Comparison of ENCODE assay signal across 10 cellular contexts in genomic region chr15:28960979-28961378, GRCh38.
A peak's percentile ranks its signal among the peaks of the same experiment; 100 is the strongest.
DNase-seq lines count a peak whose midpoint lies in the region; ATAC-seq and TF ChIP-seq lines count a peak whose summit lies in the region.
"Had no signal": no experiment of that assay in that cellular context is flagged by ENCODE, and none has a peak within 500 bp of the region (broad histone marks: within the 10 kb centered on the region; RNA-seq: fewer than 3 reads in every experiment).

No MANE protein-coding gene starts in this region.

- 89% methylated on average over 9 of the region's 9 CpGs for WGBS in prostate gland

- TF ChIP-seq POLR2A in prostate gland (IDR thresholded peaks at IDR 0.05) = no peak

- H3K27me3 Mint-ChIP-seq in activated T-cell treated with anti-CD3 and anti-CD28 coated beads, Interleukin-2, amount 50 U/mL, for 24 hours = no peaks in the 10 kb centered on the region
- no peaks in the 10 kb centered on the region for H3K27me3 Mint-ChIP-seq in activated T-cell treated with anti-CD3 and anti-CD28 coated beads, Interleukin-2, amount 50 U/mL, for 4 hours (ENCODE audit: low read depth)

- H3K36me3 ChIP-seq in prostate gland = no peaks in the 10 kb centered on the region
- H3K36me3 ChIP-seq: esophagus squamous epithelium had no signal

- H3K4me3 ChIP-seq in epithelial cell of esophagus (ENCODE audit: low read length) (no peak overlapping the region), prostate gland (no peak overlapping the region)
- H3K4me3 ChIP-seq: esophagus squamous epithelium had no signal

- H3K27ac ChIP-seq in prostate gland = no peak overlapping the region
- H3K27ac ChIP-seq: esophagus squamous epithelium had no signal

- POLR2A ChIA-PET in HEK293T (lab: Yijun Ruan, JAX) = no interaction called here

- H3K9me3 ChIP-seq in prostate gland = no peaks in the 10 kb centered on the region
- H3K9me3 ChIP-seq: esophagus squamous epithelium had no signal

- intact Hi-C loops in prostate gland (cut with DNase I) = no loop called here

- H3K4me1 ChIP-seq in prostate gland (replicated peaks) = no peaks in the 10 kb centered on the region
- H3K4me1 ChIP-seq: esophagus squamous epithelium had no signal

- H3K27me3 ChIP-seq in prostate gland (replicated peaks; ENCODE audit: insufficient read depth) = no peaks in the 10 kb centered on the region
- H3K27me3 ChIP-seq: esophagus squamous epithelium had no signal

- peaks cover 4% of the 10 kb centered on the region for H3K36me3 Mint-ChIP-seq in activated T-cell treated with anti-CD3 and anti-CD28 coated beads, Interleukin-2, amount 50 U/mL, for 24 hours (ENCODE audit: low read depth)
- H3K36me3 Mint-ChIP-seq in activated T-cell treated with anti-CD3 and anti-CD28 coated beads, Interleukin-2, amount 50 U/mL, for 4 hours (ENCODE audit: insufficient read depth) = peaks cover 3% of the 10 kb centered on the region

- CTCF ChIA-PET in HEK293T (lab: Yijun Ruan, JAX) = no interaction called here

- H3K4me1 Mint-ChIP-seq in activated T-cell treated with anti-CD3 and anti-CD28 coated beads, Interleukin-2, amount 50 U/mL, for 24 hours (ENCODE audit: low read depth) = peaks cover 54% of the 10 kb centered on the region
- peaks cover 28% of the 10 kb centered on the region for H3K4me1 Mint-ChIP-seq in activated T-cell treated with anti-CD3 and anti-CD28 coated beads, Interleukin-2, amount 50 U/mL, for 4 hours (ENCODE audit: low read depth)

- ATAC-seq in activated T-cell treated with anti-CD3 and anti-CD28 coated beads, Interleukin-2, amount 50 U/mL, for 4 hours = no peak

- DNase-seq in activated T-cell treated with anti-CD3 and anti-CD28 coated beads, Interleukin-2, amount 50 U/mL, for 24 hours = no peak
- DNase-seq in activated T-cell treated with anti-CD3 and anti-CD28 coated beads, Interleukin-2, amount 50 U/mL, for 4 hours = no peak
- DNase-seq in RKO (ENCODE audit: low spot score) = peak; percentile 52
- DNase-seq in epithelial cell of esophagus (ENCODE audit: low read depth) = peak; percentile 88
- peak; percentile 53 for DNase-seq in pulmonary artery endothelial cell (ENCODE audit: low read depth, low spot score)
- no peak for DNase-seq in NCI-H2107 treated with DMSO at 0.1 percent for 48 hours (lab: John Stamatoyannopoulos, UW; ENCODE audit: unreplicated experiment)
- no peak for DNase-seq in HEK293T (ENCODE audit: extremely low spot score)
- no peak for DNase-seq in prostate gland (ENCODE audit: low spot score)
- DNase-seq: esophagus squamous epithelium, substantia nigra had no signal

- no peak overlapping the region for H3K4me3 Mint-ChIP-seq in activated T-cell treated with anti-CD3 and anti-CD28 coated beads, Interleukin-2, amount 50 U/mL, for 24 hours
- H3K4me3 Mint-ChIP-seq in activated T-cell treated with anti-CD3 and anti-CD28 coated beads, Interleukin-2, amount 50 U/mL, for 4 hours = no peak overlapping the region

- no peaks in the 10 kb centered on the region for H3K9me3 Mint-ChIP-seq in activated T-cell treated with anti-CD3 and anti-CD28 coated beads, Interleukin-2, amount 50 U/mL, for 24 hours
- no peaks in the 10 kb centered on the region for H3K9me3 Mint-ChIP-seq in activated T-cell treated with anti-CD3 and anti-CD28 coated beads, Interleukin-2, amount 50 U/mL, for 4 hours

- TF ChIP-seq CTCF in epithelial cell of esophagus (IDR thresholded peaks at IDR 0.05; ENCODE audit: insufficient read depth, low read depth, low read length, missing control alignments) = no peak
- no peak for TF ChIP-seq CTCF in prostate gland (IDR thresholded peaks at IDR 0.05)

- H3K27ac Mint-ChIP-seq in activated T-cell treated with anti-CD3 and anti-CD28 coated beads, Interleukin-2, amount 50 U/mL, for 24 hours = peak overlapping the region; percentile 9

TF ChIP-seq in HEK293T, 16 proteins besides CTCF, POLR2A, EP300 and RAD21:
- TF ChIP-seq SP1 (IDR thresholded peaks at IDR 0.05) (no peak), L3MBTL2 (conservative IDR thresholded peaks at IDR 0.05) (no peak), PKNOX1 (IDR thresholded peaks at IDR 0.05) (no peak), SUZ12 (IDR thresholded peaks at IDR 0.05) (no peak), ZNF384 (IDR thresholded peaks at IDR 0.05) (no peak), TARDBP (IDR thresholded peaks at IDR 0.05) (no peak), FOXK2 (IDR thresholded peaks at IDR 0.05) (no peak), BHLHE40 (IDR thresholded peaks at IDR 0.05; ENCODE audit: borderline replicate concordance) (no peak), FOXM1 (IDR thresholded peaks at IDR 0.05; ENCODE audit: borderline replicate concordance) (no peak)
TF ChIP-seq in HEK293T: peak in this region for 0.

Comparison
In these comparisons a context has a peak if more than half of its experiments do, and no peak if none do; other contexts are left out.
1. DNase-seq: peak in RKO (single experiment), epithelial cell of esophagus (single experiment) and pulmonary artery endothelial cell (single experiment); none in activated T-cell treated with anti-CD3 and anti-CD28 coated beads, Interleukin-2, amount 50 U/mL, for 24 hours (single experiment), activated T-cell treated with anti-CD3 and anti-CD28 coated beads, Interleukin-2, amount 50 U/mL, for 4 hours (single experiment), NCI-H2107 treated with DMSO at 0.1 percent for 48 hours (single experiment), HEK293T (single experiment) and prostate gland (single experiment).